In genomic region chr1:208132287-208132882, GRCh38 we compare ENCODE assay signal across 8 cellular contexts.
DNase-seq lines count a peak whose midpoint lies in the region; ATAC-seq and TF ChIP-seq lines count a peak whose summit lies in the region.

No MANE protein-coding gene starts in this region.

- no peaks in the 10 kb centered on the region for H3K9me3 ChIP-seq in lung (ENCODE audit: control insufficient read depth in 2 of 2, insufficient read depth in 1 of 2, low read length in 1 of 2)

- H3K27me3 ChIP-seq in lung (ENCODE audit: control insufficient read depth, insufficient read depth), result no peaks in the 10 kb centered on the region

- whole genome bisulfite sequencing in lung, 2 donors, result 37 to 45% methylated on average over 4 of the region's 4 CpGs

- peaks cover 0 to 4% of the 10 kb centered on the region in 2 donors for H3K36me3 ChIP-seq in lung (ENCODE audit: control insufficient read depth in 2 of 2, insufficient read depth in 2 of 2, low read length in 2 of 2)

- peak; percentile 39 for DNase-seq in AG09319 (ENCODE audit: extremely low read depth, low read depth)
- peak; percentile 70 for DNase-seq in NCI-H226
- peak; percentile 44 for DNase-seq in activated CD4-positive, alpha-beta T cell treated with anti-CD3 and anti-CD28 coated beads, Interleukin-2, amount 50 U/mL, for 1 hour
- DNase-seq in effector CD8-positive, alpha-beta T cell (lab: John Stamatoyannopoulos, UW), result peak; percentile 3
- DNase-seq in lung (ENCODE audit: low spot score), result peak; percentile 82
- peak; percentile 80 for DNase-seq in stimulated activated CD8-positive, alpha-beta memory T cell treated with anti-CD3 and anti-CD28 coated beads, Interleukin-4, amount 100 ng/mL, for 48 hours

- peaks cover 0 to 20% of the 10 kb centered on the region in 2 donors for H3K4me1 ChIP-seq in lung (ENCODE audit: control insufficient read depth in 2 of 2, insufficient read depth in 2 of 2, low read length in 2 of 2)

- ATAC-seq in GM18858 (IDR thresholded peaks at IDR 0.05; ENCODE audit: unreplicated experiment) (peak; percentile 84), HG03095 (IDR thresholded peaks at IDR 0.05; ENCODE audit: unreplicated experiment) (peak; percentile 96), lung (ENCODE audit: insufficient read depth, low FRiP score) (peak; percentile 91)

- H3K4me3 ChIP-seq in lung, result no peak overlapping the region

- no peak overlapping the region for H3K27ac ChIP-seq in lung (ENCODE audit: low read depth in 1 of 2, low read length in 1 of 2)

- TF ChIP-seq CTCF in AG09319 (IDR thresholded peaks at IDR 0.05; ENCODE audit: low read depth, low read length) (peak; percentile 89), lung (IDR thresholded peaks at IDR 0.05; ENCODE audit: control extremely low read depth, extremely low read depth) (peak; percentile 51)

Comparison
In these comparisons a context has a peak if more than half of its experiments do, and no peak if none do; other contexts are left out.
1. DNase-seq: peak in every context shown above with its lines; median percentile 82 in lung; 80 in stimulated activated CD8-positive, alpha-beta memory T cell treated with anti-CD3 and anti-CD28 coated beads, Interleukin-4, amount 100 ng/mL, for 48 hours; 70 in NCI-H226; 44 in activated CD4-positive, alpha-beta T cell treated with anti-CD3 and anti-CD28 coated beads, Interleukin-2, amount 50 U/mL, for 1 hour; 39 in AG09319; 3 in effector CD8-positive, alpha-beta T cell.